ENCODE assay signal across 8 cellular contexts in the genomic region with DNA sequence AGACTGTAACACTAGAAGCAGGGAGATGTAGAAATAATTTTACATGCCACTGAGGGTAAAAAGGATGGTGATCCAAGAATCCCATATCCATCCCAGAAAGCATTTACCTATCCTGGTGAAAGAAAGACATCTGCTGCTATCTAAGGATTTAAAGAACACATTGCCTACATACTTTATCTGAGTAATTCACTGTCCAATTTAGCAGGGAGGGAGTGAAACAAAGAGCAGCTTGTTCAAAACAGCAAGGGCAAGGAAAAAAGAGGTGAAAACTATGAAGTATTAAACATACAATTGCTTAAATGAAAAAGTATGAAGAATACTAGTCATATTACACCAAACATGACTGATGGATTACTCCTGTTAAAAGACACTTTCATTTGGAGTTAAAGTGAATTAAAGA.
"Had no signal": no experiment of that assay in that cellular context is flagged by ENCODE, and none has a peak within 500 bp of the region (broad histone marks: within the 10 kb centered on the region; RNA-seq: fewer than 3 reads in every experiment).

No MANE protein-coding gene starts in this region.

- H3K4me2 ChIP-seq: GM23338 had no signal

- FAIRE-seq: H1, H54, HepG2 had no signal

- H3K4me3 ChIP-seq: GM23338 had no signal

- DNase-seq: H9, HCEC 1CT, KBM-7 had no signal

- H3K27ac ChIP-seq: HL-60 had no signal

- ATAC-seq: GM23338, HepG2 had no signal
